In the genomic region with DNA sequence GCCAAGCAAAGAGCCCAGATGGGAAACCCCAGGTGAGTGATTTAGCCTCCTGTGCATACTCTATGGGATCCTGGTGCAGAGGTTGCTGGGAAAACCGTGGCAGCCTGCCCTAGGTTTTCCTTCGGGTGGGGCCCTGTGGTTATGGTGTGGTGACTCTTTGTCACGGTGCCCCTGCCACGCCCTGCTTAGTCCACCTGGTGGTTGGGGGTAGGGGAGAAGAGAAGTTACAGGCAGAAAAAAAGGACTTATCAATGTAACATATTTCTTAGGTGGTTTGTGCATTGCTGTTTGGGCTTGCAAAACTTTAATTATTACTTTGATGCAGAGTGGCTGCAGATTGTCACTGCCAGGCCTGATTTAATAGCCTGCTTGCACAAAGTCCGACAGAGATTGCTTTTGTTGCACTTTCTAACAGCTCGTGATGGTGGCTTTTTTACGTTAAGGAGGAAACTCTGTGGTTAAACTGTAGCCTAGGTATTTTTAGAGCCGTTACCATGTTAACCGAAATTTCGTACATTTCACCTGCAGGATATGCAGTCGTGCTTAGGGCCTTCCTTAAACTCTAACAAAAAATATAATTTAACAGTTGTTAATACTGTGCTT, we compare ENCODE assay signal across 8 cellular contexts.
DNase-seq lines count a peak whose midpoint lies in the region; ATAC-seq, FAIRE-seq and TF ChIP-seq lines count a peak whose summit lies in the region.

No MANE protein-coding gene starts in this region.

- H3K4me3 ChIP-seq in thoracic aorta, result peak overlapping the region; percentile 67

- FAIRE-seq in RCC 7860 (lab: Jason Lieb, UNC), result peak; percentile 96

- H3K4me1 ChIP-seq in thoracic aorta (ENCODE audit: control insufficient read depth in 1 of 2, low read depth in 2 of 2), result peaks cover 11 to 30% of the 10 kb centered on the region in 2 donors

- no peaks in the 10 kb centered on the region for H3K27me3 ChIP-seq in thoracic aorta (replicated peaks; ENCODE audit: insufficient read depth)

- peak overlapping the region; percentile 31 to 74 for H3K27ac ChIP-seq in thoracic aorta

- H3K27me3 Mint-ChIP-seq in activated naive CD8-positive, alpha-beta T cell treated with anti-CD3 and anti-CD28 coated beads, Interleukin-2, amount 10 ng/mL, durations not matched to agents 7 days and 5 days, result no peaks in the 10 kb centered on the region
- H3K27me3 Mint-ChIP-seq in memory B cell, result no peaks in the 10 kb centered on the region

- H3K9me3 Mint-ChIP-seq in activated naive CD8-positive, alpha-beta T cell treated with anti-CD3 and anti-CD28 coated beads, Interleukin-2, amount 10 ng/mL, durations not matched to agents 7 days and 5 days, result peaks cover 7% of the 10 kb centered on the region
- H3K9me3 Mint-ChIP-seq in memory B cell, result no peaks in the 10 kb centered on the region

- peaks cover 22% of the 10 kb centered on the region for H3K4me1 Mint-ChIP-seq in activated naive CD8-positive, alpha-beta T cell treated with anti-CD3 and anti-CD28 coated beads, Interleukin-2, amount 10 ng/mL, durations not matched to agents 7 days and 5 days
- H3K4me1 Mint-ChIP-seq in memory B cell, result peaks cover 20% of the 10 kb centered on the region

- peaks cover 15% of the 10 kb centered on the region for H3K36me3 Mint-ChIP-seq in activated naive CD8-positive, alpha-beta T cell treated with anti-CD3 and anti-CD28 coated beads, Interleukin-2, amount 10 ng/mL, durations not matched to agents 7 days and 5 days
- H3K36me3 Mint-ChIP-seq in memory B cell, result no peaks in the 10 kb centered on the region

- no peaks in the 10 kb centered on the region for H3K9me3 ChIP-seq in thoracic aorta

- peak; percentile 84 to 89 for DNase-seq in AML-193 (lab: John Stamatoyannopoulos, UW)
- DNase-seq in RCC 7860 (ENCODE audit: low spot score), result peak; percentile 75
- DNase-seq in activated naive CD8-positive, alpha-beta T cell treated with anti-CD3 and anti-CD28 coated beads, Interleukin-2, amount 10 ng/mL, durations not matched to agents 7 days and 5 days, result peak; percentile 78
- DNase-seq in memory B cell (ENCODE audit: low spot score in 2 of 2), result peak; percentile 38 to 60
- no peak for DNase-seq in thoracic aorta (ENCODE audit: low spot score)
- DNase-seq in dermis blood vessel endothelial cell, result no peak

- no peaks in the 10 kb centered on the region for H3K36me3 ChIP-seq in thoracic aorta

- POLR2A ChIA-PET in activated naive CD8-positive, alpha-beta T cell treated with anti-CD3 and anti-CD28 coated beads, Interleukin-2, amount 10 ng/mL, durations not matched to agents 7 days and 5 days (lab: Charles Lee), result interaction anchor here (0.5 to 5.9 kb wide), 4 partner anchors 115 to 523 kb away, joined by 3 to 97 read pairs (median 6); partner anchors contain the start of genes KLLN and PTEN

- ATAC-seq in GM18873 (IDR thresholded peaks at IDR 0.05; ENCODE audit: low FRiP score, unreplicated experiment) (peak; percentile 56), HG03064 (IDR thresholded peaks at IDR 0.05; ENCODE audit: low read depth, unreplicated experiment) (peak; percentile 80), memory B cell (ENCODE audit: low read depth) (peak; percentile 87), thoracic aorta (ENCODE audit: insufficient number of reproducible peaks, low FRiP score, low read depth) (no peak)
- ATAC-seq in activated naive CD8-positive, alpha-beta T cell treated with anti-CD3 and anti-CD28 coated beads, Interleukin-2, amount 10 ng/mL, durations not matched to agents 7 days and 5 days (ENCODE audit: low read depth), result peak; percentile 72

- no peak for TF ChIP-seq CTCF in thoracic aorta (IDR thresholded peaks at IDR 0.05)

- H3K4me3 Mint-ChIP-seq in activated naive CD8-positive, alpha-beta T cell treated with anti-CD3 and anti-CD28 coated beads, Interleukin-2, amount 10 ng/mL, durations not matched to agents 7 days and 5 days, result no peak overlapping the region
- H3K4me3 Mint-ChIP-seq in memory B cell, result peak overlapping the region; percentile 83

- H3K27ac Mint-ChIP-seq in activated naive CD8-positive, alpha-beta T cell treated with anti-CD3 and anti-CD28 coated beads, Interleukin-2, amount 10 ng/mL, durations not matched to agents 7 days and 5 days, result no peak overlapping the region
- H3K27ac Mint-ChIP-seq in memory B cell, result no peak overlapping the region

Comparison
In these comparisons a context has a peak if more than half of its experiments do, and no peak if none do; other contexts are left out.
1. DNase-seq: peak in AML-193 (2 of 2), RCC 7860 (single experiment), activated naive CD8-positive, alpha-beta T cell treated with anti-CD3 and anti-CD28 coated beads, Interleukin-2, amount 10 ng/mL, durations not matched to agents 7 days and 5 days (single experiment) and memory B cell (2 of 2); none in thoracic aorta (single experiment) and dermis blood vessel endothelial cell (single experiment).